ENCODE assay signal across 21 cellular contexts in the genomic region with DNA sequence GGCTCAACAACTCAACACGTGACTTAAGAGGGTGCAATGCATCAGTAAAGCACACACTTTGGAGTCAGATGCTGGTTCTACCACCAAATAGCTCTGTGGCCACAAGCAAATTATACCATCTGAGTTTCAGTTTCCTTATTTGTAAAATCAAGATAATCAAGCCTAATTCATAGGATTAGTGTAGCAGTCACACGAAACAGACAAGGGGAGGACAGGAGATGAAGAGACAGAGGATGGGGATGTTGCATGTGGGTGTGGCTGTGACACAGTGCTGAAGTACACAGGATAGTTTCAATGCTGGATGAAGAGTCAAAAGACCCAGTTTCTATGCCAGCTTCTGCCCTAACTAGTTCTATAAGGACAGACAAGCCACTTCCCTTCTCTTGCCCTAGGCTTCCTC.
"Had no signal": no experiment of that assay in that cellular context is flagged by ENCODE, and none has a peak within 500 bp of the region (broad histone marks: within the 10 kb centered on the region; RNA-seq: fewer than 3 reads in every experiment).

No MANE protein-coding gene starts in this region.

- H3K4me3 Mint-ChIP-seq: IgD-negative memory B cell had no signal

- H3K27ac Mint-ChIP-seq: IgD-negative memory B cell had no signal

- H3K27me3 Mint-ChIP-seq: IgD-negative memory B cell had no signal

- H3K4me3 ChIP-seq: K562, PC-9, Peyer's patch, SJCRH30 had no signal

- H3K4me1 Mint-ChIP-seq: IgD-negative memory B cell had no signal

- H3K9me3 ChIP-seq: Peyer's patch, SJCRH30 had no signal

- DNase-seq: NCI-H1092, NCI-H1105 treated with DMSO at 0.1 percent for 48 hours, NCI-H1417 treated with DMSO at 0.1 percent for 48 hours, NCI-H146, NCI-H187, NCI-H2029, NCI-H2081 treated with DMSO at 0.1 percent for 48 hours, NCI-H2171, NCI-H226, NCI-H446, NCI-H510A treated with DMSO at 0.1 percent for 48 hours, OCI-M1, PC-9, Peyer's patch, SHP77 treated with DMSO at 0.1 percent for 48 hours, SJCRH30 had no signal

- ATAC-seq: K562, Right ventricle myocardium inferior, SK-N-SH treated with all-trans-retinoic acid at 6 μM for 48 hours had no signal

- H3K36me3 ChIP-seq: Peyer's patch, SJCRH30 had no signal

- H3K4me1 ChIP-seq: Peyer's patch, SJCRH30 had no signal

- H3K36me3 Mint-ChIP-seq: IgD-negative memory B cell had no signal

- H3K27me3 ChIP-seq: Peyer's patch, SJCRH30 had no signal

- H3K27ac ChIP-seq: HL-60, PC-9, Peyer's patch, SJCRH30 had no signal
